In the genomic region with DNA sequence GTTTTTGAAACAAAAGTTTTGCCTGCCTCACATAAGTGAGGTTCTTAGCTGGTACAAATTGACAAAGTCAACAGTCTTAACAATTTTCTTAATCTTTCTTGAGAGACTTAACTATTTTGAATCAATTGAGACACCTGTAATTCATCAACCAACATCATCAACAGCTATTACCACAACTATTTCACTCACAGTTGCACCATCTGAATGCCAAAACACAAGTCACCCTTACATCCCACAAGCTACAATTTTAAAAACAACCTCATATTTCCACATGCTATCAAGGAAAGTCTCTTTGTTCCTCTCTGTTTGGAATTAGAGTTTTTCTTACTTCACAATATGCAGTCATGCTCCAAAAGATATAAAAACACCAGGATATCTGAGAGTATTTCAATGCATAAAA, we compare ENCODE assay signal across 14 cellular contexts. TPM values are rescaled to one million over a fixed set of nuclear protein-coding genes. Genes with fewer than 3 reads are reported as not detected.
DNase-seq lines count a peak whose midpoint lies in the region; ATAC-seq, FAIRE-seq and TF ChIP-seq lines count a peak whose summit lies in the region.
"Had no signal": no experiment of that assay in that cellular context is flagged by ENCODE, and none has a peak within 500 bp of the region (broad histone marks: within the 10 kb centered on the region; RNA-seq: fewer than 3 reads in every experiment).

No MANE protein-coding gene starts in this region.

- H3K4me3 ChIP-seq in ACC112 (ENCODE audit: low read depth, low read length): peak overlapping the region; percentile 50
- H3K4me3 ChIP-seq in bronchial epithelial cell (ENCODE audit: low read depth, low read length): no peak overlapping the region
- H3K4me3 ChIP-seq: cardiac muscle cell had no signal

- H3K4me3 Mint-ChIP-seq in HFFc6: peak overlapping the region; percentile 13; the same call in 1 of the 2 replicates
- H3K4me3 Mint-ChIP-seq: activated CD4-positive, alpha-beta T cell treated with anti-CD3 and anti-CD28 coated beads, Interleukin-2, amount 10 ng/mL, durations not matched to agents 24 days and 14 days had no signal

- H3K27ac ChIP-seq in ACC112 (ENCODE audit: low read depth, low read length): peak overlapping the region; percentile 14; the same call in 1 of the 2 replicates
- H3K27ac ChIP-seq: cardiac muscle cell had no signal

- DNase-seq in HFFc6: no peak
- peak; percentile 36 for DNase-seq in bronchial epithelial cell (ENCODE audit: low read depth)
- DNase-seq in kidney tubule cell (ENCODE audit: low spot score): peak; percentile 56
- no peak for DNase-seq in sciatic nerve (ENCODE audit: low spot score)
- no peak for DNase-seq in C1 segment of cervical spinal cord (lab: John Stamatoyannopoulos, UW)
- DNase-seq: activated CD4-positive, alpha-beta T cell treated with anti-CD3 and anti-CD28 coated beads, Interleukin-2, amount 10 ng/mL, durations not matched to agents 24 days and 14 days; activated effector memory CD4-positive, alpha-beta T cell treated with Interleukin-2 at 50 U/mL for 16 hours; naive thymus-derived CD8-positive, alpha-beta T cell; NCI-H2171 treated with DMSO at 0.1 percent for 48 hours had no signal

- TF ChIP-seq CTCF in HFFc6 (IDR thresholded peaks at IDR 0.05) (no peak), bronchial epithelial cell (IDR thresholded peaks at IDR 0.05; ENCODE audit: insufficient read depth, low read length, severe bottlenecking) (no peak)

- H3K27me3 Mint-ChIP-seq in HFFc6 (ENCODE audit: insufficient read depth): no peaks in the 10 kb centered on the region; the same call in 1 of the 2 replicates
- H3K27me3 Mint-ChIP-seq: activated CD4-positive, alpha-beta T cell treated with anti-CD3 and anti-CD28 coated beads, Interleukin-2, amount 10 ng/mL, durations not matched to agents 24 days and 14 days; naive thymus-derived CD8-positive, alpha-beta T cell had no signal

- H3K79me2 ChIP-seq in ACC112 (ENCODE audit: control insufficient read depth, insufficient read depth, low read length, unreplicated experiment): peaks cover 80% of the 10 kb centered on the region

- H3K27ac Mint-ChIP-seq in HFFc6: peak overlapping the region; percentile 17; the same call in 1 of the 2 replicates
- H3K27ac Mint-ChIP-seq: activated CD4-positive, alpha-beta T cell treated with anti-CD3 and anti-CD28 coated beads, Interleukin-2, amount 10 ng/mL, durations not matched to agents 24 days and 14 days had no signal

- H3K36me3 ChIP-seq in ACC112 (ENCODE audit: insufficient read depth, low read length) (no peaks in the 10 kb centered on the region), bronchial epithelial cell (ENCODE audit: control insufficient read depth, insufficient read depth, low read length) (no peaks in the 10 kb centered on the region)
- H3K36me3 ChIP-seq: cardiac muscle cell had no signal

- ATAC-seq in sciatic nerve (no peak), GM18909 (IDR thresholded peaks at IDR 0.05; ENCODE audit: poor library complexity, unreplicated experiment) (no peak), HG03045 (IDR thresholded peaks at IDR 0.05; ENCODE audit: unreplicated experiment) (no peak)
- ATAC-seq: naive thymus-derived CD8-positive, alpha-beta T cell had no signal

- H3K36me3 Mint-ChIP-seq in HFFc6 (ENCODE audit: low read depth): peaks cover 18% of the 10 kb centered on the region
- H3K36me3 Mint-ChIP-seq: naive thymus-derived CD8-positive, alpha-beta T cell had no signal

- H3K27me3 ChIP-seq in ACC112 (ENCODE audit: insufficient read depth, low read length): no peaks in the 10 kb centered on the region
- no peaks in the 10 kb centered on the region for H3K27me3 ChIP-seq in bronchial epithelial cell (ENCODE audit: control insufficient read depth, insufficient read depth, low read length)
- H3K27me3 ChIP-seq: cardiac muscle cell had no signal

- H3K4me1 Mint-ChIP-seq in HFFc6 (ENCODE audit: low read depth): peaks cover 64% of the 10 kb centered on the region

- intact Hi-C loops in sciatic nerve (cut with DNase I): no loop called here

- no peaks in the 10 kb centered on the region for H3K9me3 Mint-ChIP-seq in HFFc6
- H3K9me3 Mint-ChIP-seq: activated CD4-positive, alpha-beta T cell treated with anti-CD3 and anti-CD28 coated beads, Interleukin-2, amount 10 ng/mL, durations not matched to agents 24 days and 14 days; naive thymus-derived CD8-positive, alpha-beta T cell had no signal

- H3K4me1 ChIP-seq in ACC112 (ENCODE audit: control insufficient read depth, insufficient read depth, low read length, unreplicated experiment): peaks cover 43% of the 10 kb centered on the region

- no peak overlapping the region for H2AFZ ChIP-seq in ACC112 (ENCODE audit: low read length, unreplicated experiment)

- no peak for FAIRE-seq in bronchial epithelial cell (lab: Jason Lieb, UNC)
- FAIRE-seq: endothelial cell of umbilical vein had no signal

RNA-seq across cellular contexts. Expression of gene SMURF1, which starts 4.9 kb away (rescaled TPM):
- 10 to 100 TPM; 17.8 to 23.4 (median 21.3) TPM for total RNA-seq in HFFc6 (2021; fragmentation: NEBNext Ultra II Directional; extraction: Animal tissue kit (Norgen Biotek cat#: 25700))
- 36.5 and 42.4 TPM in 2 replicates for total RNA-seq in bronchial epithelial cell
- total RNA-seq in sciatic nerve: 37.0 TPM

Comparison
In these comparisons a context has a peak if more than half of its experiments do, and no peak if none do; other contexts are left out.
1. DNase-seq: peak in bronchial epithelial cell (single experiment) and kidney tubule cell (single experiment); none in HFFc6 (single experiment), sciatic nerve (single experiment) and C1 segment of cervical spinal cord (0 of 14).